ENCODE assay signal across 8 cellular contexts in the genomic region with DNA sequence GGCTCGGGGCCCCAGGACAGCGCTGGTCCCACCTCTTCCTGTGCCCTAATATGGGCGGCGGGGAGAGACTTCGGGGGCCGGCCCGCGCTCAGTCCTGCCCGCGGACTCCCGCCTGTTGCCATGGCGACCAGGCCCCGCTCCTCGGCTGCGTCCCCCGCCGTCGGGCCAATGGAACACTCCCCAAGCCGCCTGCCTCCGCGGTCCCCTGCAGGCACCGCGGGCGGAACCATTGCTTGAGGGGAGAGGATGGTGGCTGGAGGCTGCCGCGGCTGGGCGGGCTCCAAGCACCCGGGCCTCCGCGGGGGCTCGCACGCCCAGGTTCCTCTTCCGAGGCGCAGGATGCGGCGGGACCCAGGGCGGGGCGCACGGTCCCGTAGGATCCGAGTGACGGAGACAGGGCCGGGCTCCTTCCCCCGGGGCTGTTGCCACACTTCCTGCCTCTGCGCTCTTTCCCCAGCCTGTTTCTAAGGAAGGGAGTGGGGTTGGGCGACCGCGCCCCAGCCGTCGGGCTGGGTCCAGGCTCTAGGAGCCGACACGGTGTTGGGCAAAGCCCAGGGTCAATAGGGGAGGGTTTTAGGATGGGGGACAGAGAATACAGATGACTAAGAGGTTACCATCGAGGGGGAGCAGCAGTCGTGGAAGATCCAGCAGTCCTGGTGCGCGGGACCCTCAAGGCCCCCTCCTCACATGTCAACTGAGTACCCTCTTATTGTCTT. TPM values are rescaled to one million over a fixed set of nuclear protein-coding genes. Genes with fewer than 3 reads are reported as not detected.
A peak's percentile ranks its signal among the peaks of the same experiment; 100 is the strongest.
DNase-seq lines count a peak whose midpoint lies in the region; ATAC-seq, FAIRE-seq and TF ChIP-seq lines count a peak whose summit lies in the region.

No MANE protein-coding gene starts in this region.

- peaks cover 0 to 59% of the 10 kb centered on the region in 2 donors for H3K4me1 ChIP-seq in right atrium auricular region
- H3K4me1 ChIP-seq in psoas muscle, result peaks cover 29% of the 10 kb centered on the region

- FAIRE-seq in urothelium cell line (lab: Jason Lieb, UNC), result no peak

- intact Hi-C loops in psoas muscle (cut with DNase I), result no loop called here

- H3K27me3 ChIP-seq in right atrium auricular region (no peaks in the 10 kb centered on the region), psoas muscle (ENCODE audit: insufficient read depth in 3 of 3, low read length in 2 of 3) (no peaks in the 10 kb centered on the region)

- H3K9me3 ChIP-seq in right atrium auricular region (no peaks in the 10 kb centered on the region), psoas muscle (no peaks in the 10 kb centered on the region)

- H3K4me3 ChIP-seq in GM12875 (ENCODE audit: low read depth, low read length) (peak overlapping the region; percentile 95), right atrium auricular region (peak overlapping the region; percentile 82 to 88), psoas muscle (peak overlapping the region; percentile 99)

- ATAC-seq in HG02763 (IDR thresholded peaks at IDR 0.05; ENCODE audit: unreplicated experiment), result peak; percentile 40
- ATAC-seq in psoas muscle, result peak; percentile 38 to 53 (median 48)

- TF ChIP-seq CTCF in GM12875 (IDR thresholded peaks at IDR 0.05; ENCODE audit: borderline replicate concordance, insufficient read depth, low read depth, low read length) (no peak), right atrium auricular region (IDR thresholded peaks at IDR 0.05) (no peak), psoas muscle (IDR thresholded peaks at IDR 0.05) (no peak)

- 2 to 3% (median 2%) methylated on average over 44 to 56 of the region's 56 CpGs for WGBS in psoas muscle, 3 donors

- H3K27ac ChIP-seq in right atrium auricular region (peak overlapping the region; percentile 96 to 99), psoas muscle (peak overlapping the region; percentile 99)

- DNase-seq in NCI-H1436 (lab: John Stamatoyannopoulos, UW), result peak; percentile 93
- peak; percentile 81 to 98 (median 89) for DNase-seq in T-helper 2 cell
- peak; percentile 46 to 97 (median 91) for DNase-seq in anterior cingulate cortex (lab: John Stamatoyannopoulos, UW)
- DNase-seq in right atrium auricular region (ENCODE audit: low spot score), result peak; percentile 97
- peak; percentile 98 for DNase-seq in psoas muscle
- peak; percentile 86 for DNase-seq in urothelium cell line (ENCODE audit: low spot score)

- H3K36me3 ChIP-seq in right atrium auricular region (peaks cover 9% of the 10 kb centered on the region), psoas muscle (ENCODE audit: insufficient read depth in 1 of 2, low read depth in 1 of 2) (no peaks in the 10 kb centered on the region)

RNA-seq across cellular contexts. Expression of gene JUNB, which starts 1.2 kb away (rescaled TPM):
- total RNA-seq in right atrium auricular region, result 100 to 1,000 TPM; 321 to 506 TPM
- total RNA-seq in psoas muscle, result 100 to 1,000 TPM in 2 of 4 donors, 10 to 100 TPM in 2; 29.2 to 217 (median 73.6) TPM
- polyA plus RNA-seq in psoas muscle, result 100 to 1,000 TPM in 1 of 3 donors, 10 to 100 TPM in 2; 25.1 to 145 (median 31.9) TPM

RNA-seq across cellular contexts. Expression of gene PRDX2, which starts 11.5 kb away (rescaled TPM):
- total RNA-seq in right atrium auricular region (100 to 1,000 TPM; 702 to 859 TPM), psoas muscle (100 to 1,000 TPM; 273 to 419 (median 370) TPM)
- 100 to 1,000 TPM; 329 to 535 (median 396) TPM for polyA plus RNA-seq in psoas muscle

RNA-seq across cellular contexts. Expression of gene THSD8, which starts 11.8 kb away (rescaled TPM):
- total RNA-seq in right atrium auricular region (not detected), psoas muscle (1 to 10 TPM in 3 of 4 donors, under 1 TPM in 1; 0.92 to 3.2 (median 2.0) TPM)
- polyA plus RNA-seq in psoas muscle, result 1 to 10 TPM; 1.9 to 2.5 (median 2.0) TPM

RNA-seq across cellular contexts. Expression of gene HOOK2, which starts 14.7 kb away (rescaled TPM):
- total RNA-seq in right atrium auricular region, result 10 to 100 TPM; 11.4 to 12.2 TPM
- 10 to 100 TPM; 20.3 to 33.0 (median 23.8) TPM for total RNA-seq in psoas muscle
- 10 to 100 TPM; 11.3 to 21.7 (median 19.0) TPM for polyA plus RNA-seq in psoas muscle

RNA-seq across cellular contexts. Expression of gene RNASEH2A, which starts 16.3 kb away (rescaled TPM):
- total RNA-seq in right atrium auricular region (1 to 10 TPM; 3.1 to 4.0 TPM), psoas muscle (1 to 10 TPM; 2.4 to 5.0 (median 3.0) TPM)
- polyA plus RNA-seq in psoas muscle, result 1 to 10 TPM; 3.6 to 9.0 (median 8.6) TPM

Comparison
In these comparisons a context has a peak if more than half of its experiments do, and no peak if none do; other contexts are left out.
1. Peak in every context shown above with its lines: DNase-seq, ATAC-seq, H3K4me3 ChIP-seq and H3K27ac ChIP-seq.